In the genomic region with DNA sequence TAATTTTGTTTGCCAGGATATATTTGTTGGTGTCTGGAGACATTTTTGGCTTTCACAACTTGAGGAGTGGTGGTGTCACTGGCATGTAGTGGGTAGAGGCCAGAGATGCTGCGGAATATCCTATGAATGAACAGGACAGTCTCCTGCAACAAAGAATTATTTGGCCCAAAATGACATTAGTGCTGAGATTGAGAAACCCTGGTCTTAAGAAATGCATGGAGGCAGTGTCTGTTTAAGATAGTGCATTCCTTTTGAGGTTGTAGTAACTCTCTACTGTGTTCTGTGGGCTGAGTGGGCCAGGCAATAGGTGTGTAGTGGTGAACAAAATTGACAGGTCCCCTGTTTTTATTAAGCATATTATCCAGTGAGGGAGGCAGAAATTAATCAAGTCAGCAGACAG, we compare ENCODE assay signal across 24 cellular contexts.
"Had no signal": no experiment of that assay in that cellular context is flagged by ENCODE, and none has a peak within 500 bp of the region (broad histone marks: within the 10 kb centered on the region; RNA-seq: fewer than 3 reads in every experiment).

No MANE protein-coding gene starts in this region.

- H3K4me1 ChIP-seq: foreskin keratinocyte had no signal

- H3K9me3 ChIP-seq: heart right ventricle, left ventricle myocardium inferior, mucosa of descending colon, right lobe of liver, thoracic aorta had no signal

- H3K27me3 ChIP-seq: foreskin keratinocyte, heart right ventricle, right lobe of liver had no signal

- H3K4me3 ChIP-seq: heart right ventricle, left ventricle myocardium inferior, lung, mucosa of descending colon, right lobe of liver, thoracic aorta had no signal

- H3K4me3 Mint-ChIP-seq: activated CD4-positive, alpha-beta memory T cell treated with anti-CD3 and anti-CD28 coated beads for 36 hours; activated CD4-positive, alpha-beta T cell treated with anti-CD3 and anti-CD28 coated beads, Interleukin-2, amount 10 ng/mL, durations not matched to agents 24 days and 14 days; activated naive CD4-positive, alpha-beta T cell treated with anti-CD3 and anti-CD28 coated beads for 36 hours; activated naive CD8-positive, alpha-beta T cell treated with anti-CD3 and anti-CD28 coated beads for 36 hours; activated T-helper 1 cell treated with anti-CD3 and anti-CD28 coated beads, Interleukin-12 subunit alpha, Interleukin-12 subunit beta, Interleukin-2, Interleukin-4 antibody, amounts not matched to agents 30 ng/mL and 10 ng/mL and 1 ng/mL, durations not matched to agents 14 hours and 24 hours and 36 hours; nephron; stimulated activated naive CD8-positive, alpha-beta T cell treated with anti-CD3 and anti-CD28 coated beads, Interleukin-15, Interleukin-2, amounts not matched to agents 100 ng/mL and 50 ng/mL, for 24 hours; T-helper 1 cell treated with Interleukin-12 subunit alpha and Interleukin-12 subunit beta and Interleukin-4 antibody, amounts not matched to agents 30 μg/mL and 1 μg/mL, for 36 hours had no signal

- H3K36me3 ChIP-seq: heart right ventricle, left ventricle myocardium inferior, right lobe of liver, thoracic aorta had no signal

- H3K4me1 Mint-ChIP-seq: activated CD4-positive, alpha-beta T cell treated with anti-CD3 and anti-CD28 coated beads, Interleukin-2, amount 10 ng/mL, durations not matched to agents 24 days and 14 days; activated naive CD8-positive, alpha-beta T cell treated with anti-CD3 and anti-CD28 coated beads for 36 hours had no signal

- ATAC-seq: foreskin keratinocyte, heart right ventricle, mucosa of descending colon, right lobe of liver had no signal

- H3K9me3 Mint-ChIP-seq: activated CD4-positive, alpha-beta memory T cell treated with anti-CD3 and anti-CD28 coated beads for 36 hours; activated CD4-positive, alpha-beta T cell treated with anti-CD3 and anti-CD28 coated beads, Interleukin-2, amount 10 ng/mL, durations not matched to agents 24 days and 14 days; activated naive CD4-positive, alpha-beta T cell treated with anti-CD3 and anti-CD28 coated beads for 36 hours; activated naive CD8-positive, alpha-beta T cell treated with anti-CD3 and anti-CD28 coated beads for 36 hours; activated T-helper 1 cell treated with anti-CD3 and anti-CD28 coated beads, Interleukin-12 subunit alpha, Interleukin-12 subunit beta, Interleukin-2, Interleukin-4 antibody, amounts not matched to agents 30 ng/mL and 10 ng/mL and 1 ng/mL, durations not matched to agents 14 hours and 24 hours and 36 hours; nephron; stimulated activated naive CD8-positive, alpha-beta T cell treated with anti-CD3 and anti-CD28 coated beads, Interleukin-15, Interleukin-2, amounts not matched to agents 100 ng/mL and 50 ng/mL, for 24 hours; T-helper 1 cell treated with Interleukin-12 subunit alpha and Interleukin-12 subunit beta and Interleukin-4 antibody, amounts not matched to agents 30 μg/mL and 1 μg/mL, for 36 hours had no signal

- H3K27ac Mint-ChIP-seq: activated CD4-positive, alpha-beta memory T cell treated with anti-CD3 and anti-CD28 coated beads for 36 hours; activated CD4-positive, alpha-beta T cell treated with anti-CD3 and anti-CD28 coated beads, Interleukin-2, amount 10 ng/mL, durations not matched to agents 24 days and 14 days; activated naive CD4-positive, alpha-beta T cell treated with anti-CD3 and anti-CD28 coated beads for 36 hours; activated naive CD8-positive, alpha-beta T cell treated with anti-CD3 and anti-CD28 coated beads for 36 hours; activated T-helper 1 cell treated with anti-CD3 and anti-CD28 coated beads, Interleukin-12 subunit alpha, Interleukin-12 subunit beta, Interleukin-2, Interleukin-4 antibody, amounts not matched to agents 30 ng/mL and 10 ng/mL and 1 ng/mL, durations not matched to agents 14 hours and 24 hours and 36 hours; stimulated activated naive CD8-positive, alpha-beta T cell treated with anti-CD3 and anti-CD28 coated beads, Interleukin-15, Interleukin-2, amounts not matched to agents 100 ng/mL and 50 ng/mL, for 24 hours; T-helper 1 cell treated with Interleukin-12 subunit alpha and Interleukin-12 subunit beta and Interleukin-4 antibody, amounts not matched to agents 30 μg/mL and 1 μg/mL, for 36 hours had no signal

- DNase-seq: activated CD4-positive, alpha-beta memory T cell treated with anti-CD3 and anti-CD28 coated beads for 36 hours; activated CD4-positive, alpha-beta T cell treated with anti-CD3 and anti-CD28 coated beads, Interleukin-2, amount 10 ng/mL, durations not matched to agents 24 days and 14 days; activated CD4-positive, CD25-positive, alpha-beta regulatory T cell treated with anti-CD3 and anti-CD28 coated beads, Interleukin-2, amount 50 U/mL, for 72 hours; activated CD8-positive, alpha-beta memory T cell treated with anti-CD3 and anti-CD28 coated beads, Interleukin-2, amount 50 U/mL, for 4 hours; activated effector memory CD4-positive, alpha-beta T cell treated with anti-CD3 and anti-CD28 coated beads, Interleukin-2, amount 50 U/mL, for 16 hours; activated naive CD4-positive, alpha-beta T cell treated with anti-CD3 and anti-CD28 coated beads for 36 hours; activated naive CD8-positive, alpha-beta T cell treated with anti-CD3 and anti-CD28 coated beads for 36 hours; activated T-cell treated with anti-CD3 and anti-CD28 coated beads, Interleukin-2, amount 50 U/mL, for 1 hour; amniotic stem cell; caudate nucleus; foreskin keratinocyte; heart right ventricle; left ventricle myocardium inferior; mucosa of descending colon; right lobe of liver; stimulated activated CD4-positive, alpha-beta T cell treated with anti-CD3 and anti-CD28 coated beads, Interleukin-2, amount 100 ng/mL, for 48 hours; T-helper 9 cell; trophoblast cell had no signal

- H3K27ac ChIP-seq: foreskin keratinocyte, heart right ventricle, left ventricle myocardium inferior, right lobe of liver, thoracic aorta had no signal

- H3K36me3 Mint-ChIP-seq: activated CD4-positive, alpha-beta memory T cell treated with anti-CD3 and anti-CD28 coated beads for 36 hours; activated naive CD8-positive, alpha-beta T cell treated with anti-CD3 and anti-CD28 coated beads for 36 hours had no signal

- H3K27me3 Mint-ChIP-seq: activated CD4-positive, alpha-beta memory T cell treated with anti-CD3 and anti-CD28 coated beads for 36 hours; activated CD4-positive, alpha-beta T cell treated with anti-CD3 and anti-CD28 coated beads, Interleukin-2, amount 10 ng/mL, durations not matched to agents 24 days and 14 days; activated naive CD8-positive, alpha-beta T cell treated with anti-CD3 and anti-CD28 coated beads for 36 hours; stimulated activated naive CD8-positive, alpha-beta T cell treated with anti-CD3 and anti-CD28 coated beads, Interleukin-15, Interleukin-2, amounts not matched to agents 100 ng/mL and 50 ng/mL, for 24 hours had no signal
